Comparison of ENCODE assay signal across 16 cellular contexts in genomic region chr5:123882946-123883345, GRCh38.
DNase-seq lines count a peak whose midpoint lies in the region; ATAC-seq and TF ChIP-seq lines count a peak whose summit lies in the region.
"Had no signal": no experiment of that assay in that cellular context is flagged by ENCODE, and none has a peak within 500 bp of the region (broad histone marks: within the 10 kb centered on the region; RNA-seq: fewer than 3 reads in every experiment).

No MANE protein-coding gene starts in this region.

- H3K9ac ChIP-seq in endocrine pancreas (ENCODE audit: control insufficient read depth, insufficient read depth, low read length) = no peak overlapping the region

- no peaks in the 10 kb centered on the region for H3K27me3 ChIP-seq in endocrine pancreas (ENCODE audit: control insufficient read depth, insufficient read depth, low read length)

- H3K36me3 ChIP-seq in endocrine pancreas (ENCODE audit: control insufficient read depth, insufficient read depth, low read length) = no peaks in the 10 kb centered on the region
- H3K36me3 ChIP-seq: lower lobe of right lung, thoracic aorta had no signal

- ATAC-seq in GM19463 (IDR thresholded peaks at IDR 0.05; ENCODE audit: unreplicated experiment) = no peak
- ATAC-seq: activated CD8-positive, alpha-beta T cell treated with anti-CD3 and anti-CD28 coated beads for 36 hours; lower lobe of right lung had no signal

- peaks cover 20% of the 10 kb centered on the region for H3K4me1 ChIP-seq in endocrine pancreas (ENCODE audit: control insufficient read depth, insufficient read depth, low read length)

- H3K9me3 ChIP-seq in endocrine pancreas (ENCODE audit: control insufficient read depth, low read length) = no peaks in the 10 kb centered on the region
- H3K9me3 ChIP-seq: lower lobe of right lung, thoracic aorta had no signal

- DNase-seq in DMS 273 (lab: John Stamatoyannopoulos, UW; ENCODE audit: unreplicated experiment) = peak; percentile 21
- DNase-seq in DMS 273 treated with DMSO at 0.1 percent for 48 hours (lab: John Stamatoyannopoulos, UW) = no peak
- peak; percentile 13 for DNase-seq in pons (ENCODE audit: low spot score)
- no peak for DNase-seq in posterior vena cava (ENCODE audit: low spot score)
- no peak for DNase-seq in activated CD4-positive, alpha-beta T cell treated with anti-CD3 and anti-CD28 coated beads for 4 hours
- DNase-seq: activated CD8-positive, alpha-beta T cell treated with anti-CD3 and anti-CD28 coated beads for 36 hours; activated gamma-delta T cell; caudate nucleus; lower lobe of right lung; NCI-H1092 treated with DMSO at 0.1 percent for 48 hours; nucleus accumbens; stimulated activated CD4-positive, alpha-beta T cell treated with anti-CD3 and anti-CD28 coated beads, Interleukin-15, amount 100 ng/mL, for 24 hours had no signal

- intact Hi-C loops in posterior vena cava (cut with DNase I) = loop anchor here in 1 of 2 donors (10.0 kb wide), 1 partner anchor 188 kb away; no protein-coding TSS in a partner anchor

- peak overlapping the region; percentile 30 for H3K4me3 ChIP-seq in endocrine pancreas (ENCODE audit: control insufficient read depth, insufficient read depth, low read length)
- H3K4me3 ChIP-seq: lower lobe of right lung, thoracic aorta had no signal

TF ChIP-seq in PFSK-1, 5 proteins besides CTCF, POLR2A, EP300 and RAD21:
- TF ChIP-seq REST (IDR thresholded peaks at IDR 0.05; ENCODE audit: insufficient read depth in 1 of 2, low read depth in 2 of 2, low read length in 2 of 2) = no peak
- TF ChIP-seq TAF1 (IDR thresholded peaks at IDR 0.05; ENCODE audit: borderline replicate concordance, insufficient read depth, low read length) = no peak
- no peak for TF ChIP-seq POLR2AphosphoS5 (IDR thresholded peaks at IDR 0.05; ENCODE audit: low read depth, low read length)
- 0 out of 2 replicates have a peak, but pooled peaks have one; percentile 14 for TF ChIP-seq SIN3A (IDR thresholded peaks at IDR 0.05; ENCODE audit: borderline replicate concordance, insufficient read depth, low read length)

Comparison
In these comparisons a context has a peak if more than half of its experiments do, and no peak if none do; other contexts are left out.
1. DNase-seq: peak in DMS 273 (single experiment) and pons (single experiment); none in DMS 273 treated with DMSO at 0.1 percent for 48 hours (single experiment), posterior vena cava (single experiment) and activated CD4-positive, alpha-beta T cell treated with anti-CD3 and anti-CD28 coated beads for 4 hours (0 of 2).